ENCODE assay signal across 11 cellular contexts in genomic region chr22:44523981-44524759, GRCh38. TPM values are rescaled to one million over a fixed set of nuclear protein-coding genes. Genes with fewer than 3 reads are reported as not detected.
DNase-seq lines count a peak whose midpoint lies in the region; ATAC-seq and TF ChIP-seq lines count a peak whose summit lies in the region.
"Had no signal": no experiment of that assay in that cellular context is flagged by ENCODE, and none has a peak within 500 bp of the region (broad histone marks: within the 10 kb centered on the region; RNA-seq: fewer than 3 reads in every experiment).

No MANE protein-coding gene starts in this region.

- H3K27me3 ChIP-seq in A673 (replicated peaks; ENCODE audit: insufficient read depth, low read depth, low read length, poor library complexity) (no peaks in the 10 kb centered on the region), MG63 (no peaks in the 10 kb centered on the region), esophagus muscularis mucosa (no peaks in the 10 kb centered on the region)
- H3K27me3 ChIP-seq: BLaER1 had no signal

- BruUV-seq in A673 (replicated peaks; lab: Mats Ljungman, UMichigan) = no TSS peak

- TF ChIP-seq CTCF in A673 (conservative IDR thresholded peaks at IDR 0.05; ENCODE audit: low read depth, low read length) = no peak
- no peak for TF ChIP-seq CTCF in esophagus muscularis mucosa (IDR thresholded peaks at IDR 0.05)
- no peak for TF ChIP-seq CTCF in mucosa of descending colon (IDR thresholded peaks at IDR 0.05)

- TF ChIP-seq POLR2A in esophagus muscularis mucosa (IDR thresholded peaks at IDR 0.05; ENCODE audit: low read depth) = no peak

- POLR2A ChIA-PET in A673 (lab: Charles Lee; ENCODE audit: low non-redundant PET) = interaction anchor here (0.8 kb wide), 1 partner anchor 11 kb away, joined by 3 read pairs; no protein-coding TSS in a partner anchor

- no peak for TF ChIP-seq EP300 in esophagus muscularis mucosa (IDR thresholded peaks at IDR 0.05)

- 37% methylated on average over 14 of the region's 14 CpGs for WGBS in esophagus muscularis mucosa

- H3K4me3 ChIP-seq in A673 (ENCODE audit: low read depth, low read length, poor library complexity, severe bottlenecking) (no peak overlapping the region), MG63 (no peak overlapping the region), esophagus muscularis mucosa (no peak overlapping the region), mucosa of descending colon (no peak overlapping the region)
- H3K4me3 ChIP-seq: BLaER1, lung had no signal

- no peaks in the 10 kb centered on the region for H3K9me3 ChIP-seq in A673 (ENCODE audit: low read depth, low read length, poor library complexity, severe bottlenecking)
- H3K9me3 ChIP-seq in MG63 = peaks cover 14% of the 10 kb centered on the region
- H3K9me3 ChIP-seq in esophagus muscularis mucosa = no peaks in the 10 kb centered on the region
- H3K9me3 ChIP-seq in mucosa of descending colon = no peaks in the 10 kb centered on the region
- H3K9me3 ChIP-seq: BLaER1 had no signal

- H3K36me3 ChIP-seq in A673 (ENCODE audit: insufficient read depth, low read length, poor library complexity, severe bottlenecking) = no peaks in the 10 kb centered on the region
- H3K36me3 ChIP-seq in MG63 = no peaks in the 10 kb centered on the region
- no peaks in the 10 kb centered on the region for H3K36me3 ChIP-seq in esophagus muscularis mucosa
- H3K36me3 ChIP-seq in mucosa of descending colon (ENCODE audit: low read depth) = no peaks in the 10 kb centered on the region
- H3K36me3 ChIP-seq: BLaER1 had no signal

- CTCF ChIA-PET in A673 (lab: Charles Lee) = no interaction called here

- intact Hi-C loops in A673 (cut with micrococcal nuclease; ENCODE audit: unreplicated experiment) = no loop called here
- intact Hi-C loops in esophagus muscularis mucosa (cut with DNase I) = no loop called here
- intact Hi-C loops in mucosa of descending colon (cut with DNase I, micrococcal nuclease) = no loop called here

- H3K27ac ChIP-seq in A673 (ENCODE audit: low read depth, low read length, poor library complexity, severe bottlenecking) (peak overlapping the region; percentile 4), esophagus muscularis mucosa (replicated peaks in 1 of 4) (peak overlapping the region; percentile 53 to 77 (median 69))
- H3K27ac ChIP-seq: BLaER1 had no signal

- ATAC-seq in mucosa of descending colon (peak; percentile 31), GM21717 (IDR thresholded peaks at IDR 0.05; ENCODE audit: unreplicated experiment) (no peak)

- H3K4me1 ChIP-seq in A673 (ENCODE audit: insufficient read depth, low read length, poor library complexity, severe bottlenecking) (peaks cover 5% of the 10 kb centered on the region), esophagus muscularis mucosa (peaks cover 6 to 15% (median 13%) of the 10 kb centered on the region in 4 donors), mucosa of descending colon (ENCODE audit: low read depth) (no peaks in the 10 kb centered on the region)

- DNase-seq in A673 (ENCODE audit: low spot score) (peak; percentile 68), MG63 (peak; percentile 88), esophagus muscularis mucosa (ENCODE audit: extremely low spot score) (peak; percentile 91), mucosa of descending colon (peak in 1 of 3 donors; percentile 48), NOMO-1 treated with DMSO at 0.1 percent for 48 hours (lab: John Stamatoyannopoulos, UW; ENCODE audit: unreplicated experiment) (no peak), SIG-M5 treated with dmso at 0.1 percent for 504 hours (lab: John Stamatoyannopoulos, UW; ENCODE audit: unreplicated experiment) (no peak), iPS-NIHi11 (ENCODE audit: low spot score) (no peak)
- DNase-seq: activated CD4-positive, alpha-beta T cell treated with anti-CD3 and anti-CD28 coated beads, Interleukin-2, amount 10 ng/mL, durations not matched to agents 24 days and 14 days had no signal

RNA-seq across cellular contexts. Expression of gene RTL6, which starts 26.1 kb away (rescaled TPM):
- 46.6 and 50.6 TPM in 2 replicates for total RNA-seq in A673 (2021)
- 13.4 and 24.2 TPM in 2 replicates for total RNA-seq in MG63 (2014; rRNA removed; shearing (Covaris generic); ENCODE audit: low replicate concordance)
- total RNA-seq in esophagus muscularis mucosa = 10 to 100 TPM; 28.7 to 40.7 (median 35.5) TPM
- total RNA-seq in mucosa of descending colon = 10 to 100 TPM; 18.7 to 33.0 (median 22.4) TPM

Comparison
In these comparisons a context has a peak if more than half of its experiments do, and no peak if none do; other contexts are left out.
1. DNase-seq: peak in A673 (single experiment), MG63 (single experiment) and esophagus muscularis mucosa (single experiment); none in NOMO-1 treated with DMSO at 0.1 percent for 48 hours (single experiment), SIG-M5 treated with dmso at 0.1 percent for 504 hours (single experiment) and iPS-NIHi11 (single experiment).